22 cellular contexts compared by ENCODE assay signal in genomic region chr9:73951147-73951546, GRCh38.
"Had no signal": no experiment of that assay in that cellular context is flagged by ENCODE, and none has a peak within 500 bp of the region (broad histone marks: within the 10 kb centered on the region; RNA-seq: fewer than 3 reads in every experiment).

No MANE protein-coding gene starts in this region.

- H3K4me1 ChIP-seq: Peyer's patch had no signal

- H3K4me3 ChIP-seq: K562, PC-9, Peyer's patch, SJCRH30 had no signal

- H3K27ac ChIP-seq: HL-60, PC-9, Peyer's patch, SJCRH30 had no signal

- DNase-seq: NCI-H1092, NCI-H1105 treated with DMSO at 0.1 percent for 48 hours, NCI-H1417 treated with DMSO at 0.1 percent for 48 hours, NCI-H146, NCI-H1694 treated with DMSO at 0.1 percent for 48 hours, NCI-H1930, NCI-H2081, NCI-H2171, NCI-H226, NCI-H446, NCI-H510A, NCI-H524 treated with DMSO at 0.1 percent for 48 hours, NCI-H69, OCI-M1, PC-9, Peyer's patch, SHP77 treated with DMSO at 0.1 percent for 48 hours had no signal

- H3K27me3 ChIP-seq: Peyer's patch, SJCRH30 had no signal

- H3K4me2 ChIP-seq: PC-9 had no signal

- H3K36me3 ChIP-seq: Peyer's patch, SJCRH30 had no signal

- H3K9me3 ChIP-seq: Peyer's patch, SJCRH30 had no signal

- H2AFZ ChIP-seq: PC-9 had no signal

- ATAC-seq: K562, Right ventricle myocardium inferior, SK-N-SH treated with all-trans-retinoic acid at 6 μM for 48 hours had no signal
